14 cellular contexts compared by ENCODE assay signal in genomic region chr1:53295746-53296722, GRCh38. TPM values are rescaled to one million over a fixed set of nuclear protein-coding genes. Genes with fewer than 3 reads are reported as not detected.
A peak's percentile ranks its signal among the peaks of the same experiment; 100 is the strongest.
DNase-seq lines count a peak whose midpoint lies in the region; TF ChIP-seq lines count a peak whose summit lies in the region.
"Had no signal": no experiment of that assay in that cellular context is flagged by ENCODE, and none has a peak within 500 bp of the region (broad histone marks: within the 10 kb centered on the region; RNA-seq: fewer than 3 reads in every experiment).

No MANE protein-coding gene starts in this region.

- TF ChIP-seq CTCF in LNCaP clone FGC (IDR thresholded peaks at IDR 0.05; ENCODE audit: control insufficient read depth, extremely low read depth, insufficient read depth) (no peak), type B pancreatic cell (conservative IDR thresholded peaks at IDR 0.05) (no peak)

- H3K4me3 ChIP-seq in LNCaP clone FGC (ENCODE audit: low read depth, low read length): no peak overlapping the region
- H3K4me3 ChIP-seq: cardiac muscle cell, heart left ventricle, Peyer's patch had no signal

- H3K4me1 Mint-ChIP-seq in activated naive CD4-positive, alpha-beta T cell treated with anti-CD3 and anti-CD28 coated beads for 36 hours (ENCODE audit: low read depth): peaks cover 27% of the 10 kb centered on the region
- H3K4me1 Mint-ChIP-seq in type B pancreatic cell (ENCODE audit: unreplicated experiment): peaks cover 45% of the 10 kb centered on the region

- H3K27ac Mint-ChIP-seq in activated naive CD4-positive, alpha-beta T cell treated with anti-CD3 and anti-CD28 coated beads for 36 hours: peak overlapping the region; percentile 66
- H3K27ac Mint-ChIP-seq in type B pancreatic cell: peak overlapping the region; percentile 87

- H3K4me3 Mint-ChIP-seq in activated naive CD4-positive, alpha-beta T cell treated with anti-CD3 and anti-CD28 coated beads for 36 hours: no peak overlapping the region
- peak overlapping the region; percentile 68 for H3K4me3 Mint-ChIP-seq in type B pancreatic cell
- H3K4me3 Mint-ChIP-seq: naive thymus-derived CD8-positive, alpha-beta T cell had no signal

- DNase-seq in activated naive CD4-positive, alpha-beta T cell treated with anti-CD3 and anti-CD28 coated beads for 36 hours: peak; percentile 46
- DNase-seq in activated naive CD4-positive, alpha-beta T cell treated with anti-CD3 and anti-CD28 coated beads, Interleukin-2, amount 50 U/mL, for 16 hours: no peak
- peak; percentile 42 for DNase-seq in LNCaP clone FGC (ENCODE audit: low read depth)
- DNase-seq in ecto neural progenitor cell (ENCODE audit: low spot score): peak; percentile 58
- no peak for DNase-seq in type B pancreatic cell (ENCODE audit: extremely low spot score, unreplicated experiment)
- DNase-seq in stimulated activated CD4-positive, alpha-beta T cell treated with anti-CD3 and anti-CD28 coated beads, Interleukin-4, amount 100 ng/mL, for 24 hours: no peak
- no peak for DNase-seq in stimulated activated CD8-positive, alpha-beta memory T cell treated with anti-CD3 and anti-CD28 coated beads, Interleukin-4, amount 100 ng/mL, for 48 hours
- DNase-seq in activated gamma-delta T cell treated with Interleukin-2 at 50 U/mL for 16 hours: no peak
- DNase-seq: activated CD4-positive, alpha-beta T cell treated with anti-CD3 and anti-CD28 coated beads, Interleukin-2, amount 50 U/mL, for 4 hours; heart left ventricle; naive thymus-derived CD8-positive, alpha-beta T cell; Peyer's patch; stimulated activated CD4-positive, alpha-beta T cell treated with anti-CD3 and anti-CD28 coated beads, Interleukin-4, amount 100 ng/mL, for 4 hours had no signal

- H3K9me3 Mint-ChIP-seq in activated naive CD4-positive, alpha-beta T cell treated with anti-CD3 and anti-CD28 coated beads for 36 hours: no peaks in the 10 kb centered on the region
- no peaks in the 10 kb centered on the region for H3K9me3 Mint-ChIP-seq in type B pancreatic cell
- H3K9me3 Mint-ChIP-seq: naive thymus-derived CD8-positive, alpha-beta T cell had no signal

- CTCF ChIA-PET in activated naive CD4-positive, alpha-beta T cell treated with anti-CD3 and anti-CD28 coated beads for 36 hours (lab: Charles Lee): interaction anchor here (1.3 kb wide), 1 partner anchor 18 kb away, joined by 5 read pairs; no protein-coding TSS in a partner anchor

- intact Hi-C loops in activated naive CD4-positive, alpha-beta T cell treated with anti-CD3 and anti-CD28 coated beads for 36 hours (cut with micrococcal nuclease): no loop called here

- no peaks in the 10 kb centered on the region for H3K36me3 Mint-ChIP-seq in activated naive CD4-positive, alpha-beta T cell treated with anti-CD3 and anti-CD28 coated beads for 36 hours (ENCODE audit: low read depth)
- no peaks in the 10 kb centered on the region for H3K36me3 Mint-ChIP-seq in type B pancreatic cell
- H3K36me3 Mint-ChIP-seq: naive thymus-derived CD8-positive, alpha-beta T cell had no signal

- H3K27me3 Mint-ChIP-seq in activated naive CD4-positive, alpha-beta T cell treated with anti-CD3 and anti-CD28 coated beads for 36 hours (ENCODE audit: low read depth): no peaks in the 10 kb centered on the region
- H3K27me3 Mint-ChIP-seq in type B pancreatic cell: no peaks in the 10 kb centered on the region
- H3K27me3 Mint-ChIP-seq: naive thymus-derived CD8-positive, alpha-beta T cell had no signal

RNA-seq across cellular contexts. Expression of gene LRP8, which starts 31.8 kb away (rescaled TPM):
- total RNA-seq in activated naive CD4-positive, alpha-beta T cell treated with anti-CD3 and anti-CD28 coated beads for 36 hours: 10 to 100 TPM; 27.7 to 32.9 TPM
- 7.1 and 16.5 TPM in 2 replicates for total RNA-seq in type B pancreatic cell (ENCODE audit: low replicate concordance)

RNA-seq across cellular contexts. Expression of gene MAGOH, which starts 57.7 kb away (rescaled TPM):
- 10 to 100 TPM; 83.7 to 87.2 TPM for total RNA-seq in activated naive CD4-positive, alpha-beta T cell treated with anti-CD3 and anti-CD28 coated beads for 36 hours
- total RNA-seq in type B pancreatic cell (ENCODE audit: low replicate concordance): 50.4 and 55.0 TPM in 2 replicates

Comparison
In these comparisons a context has a peak if more than half of its experiments do, and no peak if none do; other contexts are left out.
1. DNase-seq: peak in activated naive CD4-positive, alpha-beta T cell treated with anti-CD3 and anti-CD28 coated beads for 36 hours (single experiment), LNCaP clone FGC (single experiment) and ecto neural progenitor cell (single experiment); none in activated naive CD4-positive, alpha-beta T cell treated with anti-CD3 and anti-CD28 coated beads, Interleukin-2, amount 50 U/mL, for 16 hours (single experiment), type B pancreatic cell (single experiment), stimulated activated CD4-positive, alpha-beta T cell treated with anti-CD3 and anti-CD28 coated beads, Interleukin-4, amount 100 ng/mL, for 24 hours (single experiment), stimulated activated CD8-positive, alpha-beta memory T cell treated with anti-CD3 and anti-CD28 coated beads, Interleukin-4, amount 100 ng/mL, for 48 hours (single experiment) and activated gamma-delta T cell treated with Interleukin-2 at 50 U/mL for 16 hours (single experiment).